In genomic region chr15:63801171-63801570, GRCh38 we compare ENCODE assay signal across 28 cellular contexts.
"Had no signal": no experiment of that assay in that cellular context is flagged by ENCODE, and none has a peak within 500 bp of the region (broad histone marks: within the 10 kb centered on the region; RNA-seq: fewer than 3 reads in every experiment).

No MANE protein-coding gene starts in this region.

- H3K27ac Mint-ChIP-seq: activated naive CD4-positive, alpha-beta T cell treated with anti-CD3 and anti-CD28 coated beads, Interleukin-2, amount 10 ng/mL, durations not matched to agents 7 days and 5 days; endodermal cell; nephron progenitor cell; T-helper 2 cell treated with Interferon-gamma antibody and Interleukin-4, amounts not matched to agents 5 μg/mL and 100 μg/mL, for 36 hours had no signal

- DNase-seq: activated CD4-positive, alpha-beta T cell treated with anti-CD3 and anti-CD28 coated beads, Interleukin-2, amount 50 U/mL, for 1 hour; activated CD8-positive, alpha-beta memory T cell treated with anti-CD3 and anti-CD28 coated beads for 24 hours; activated CD8-positive, alpha-beta memory T cell treated with anti-CD3 and anti-CD28 coated beads, Interleukin-2, amount 50 U/mL, for 48 hours; activated effector memory CD4-positive, alpha-beta T cell treated with anti-CD3 and anti-CD28 coated beads, Interleukin-2, amount 50 U/mL, for 16 hours; activated naive CD4-positive, alpha-beta T cell treated with anti-CD3 and anti-CD28 coated beads, Interleukin-2, amount 10 ng/mL, durations not matched to agents 7 days and 5 days; activated T-cell treated with anti-CD3 and anti-CD28 coated beads, Interleukin-2, amount 50 U/mL, for 48 hours; adrenal gland; cortex of kidney; endodermal cell; esophagus squamous epithelium; gastrocnemius medialis; islet precursor cell; left colon; lower lobe of right lung; mesendoderm; mucosa of descending colon; nephron progenitor cell; pancreas; psoas muscle; right lobe of liver; stimulated activated CD4-positive, alpha-beta T cell treated with anti-CD3 and anti-CD28 coated beads, Interleukin-1b, Interleukin-23, amount 100 ng/mL, for 48 hours; upper lobe of right lung had no signal

- H3K4me1 Mint-ChIP-seq: endodermal cell had no signal

- ATAC-seq: gastrocnemius medialis, left colon, lower lobe of right lung, mucosa of descending colon, psoas muscle, right lobe of liver, SK-N-SH treated with all-trans-retinoic acid at 6 μM for 48 hours, upper lobe of right lung had no signal

- H3K36me3 ChIP-seq: adrenal gland, esophagus squamous epithelium, gastrocnemius medialis, lower lobe of right lung, pancreas, right lobe of liver, thoracic aorta, upper lobe of right lung had no signal

- H3K4me3 ChIP-seq: adrenal gland, esophagus squamous epithelium, gastrocnemius medialis, lower lobe of right lung, mucosa of descending colon, pancreas, psoas muscle, right lobe of liver, skin epidermis, thoracic aorta, upper lobe of right lung had no signal

- H3K27me3 Mint-ChIP-seq: activated naive CD4-positive, alpha-beta T cell treated with anti-CD3 and anti-CD28 coated beads, Interleukin-2, amount 10 ng/mL, durations not matched to agents 7 days and 5 days had no signal

- H3K27me3 ChIP-seq: adrenal gland, esophagus squamous epithelium, gastrocnemius medialis, pancreas, right lobe of liver, upper lobe of right lung had no signal

- H3K27ac ChIP-seq: adrenal gland, esophagus squamous epithelium, gastrocnemius medialis, lower lobe of right lung, pancreas, psoas muscle, right lobe of liver, skin epidermis, thoracic aorta, upper lobe of right lung, VCaP had no signal

- H3K4me3 Mint-ChIP-seq: activated naive CD4-positive, alpha-beta T cell treated with anti-CD3 and anti-CD28 coated beads, Interleukin-2, amount 10 ng/mL, durations not matched to agents 7 days and 5 days; endodermal cell; nephron progenitor cell; T-helper 2 cell treated with Interferon-gamma antibody and Interleukin-4, amounts not matched to agents 5 μg/mL and 100 μg/mL, for 36 hours had no signal

- H3K9me3 ChIP-seq: adrenal gland, esophagus squamous epithelium, gastrocnemius medialis, lower lobe of right lung, mucosa of descending colon, pancreas, psoas muscle, right lobe of liver, thoracic aorta, upper lobe of right lung had no signal

- FAIRE-seq: bronchial epithelial cell, pancreas had no signal
